9 cellular contexts compared by ENCODE assay signal in genomic region chr1:93816970-93817738, GRCh38.
DNase-seq lines count a peak whose midpoint lies in the region; ATAC-seq and TF ChIP-seq lines count a peak whose summit lies in the region.
"Had no signal": no experiment of that assay in that cellular context is flagged by ENCODE, and none has a peak within 500 bp of the region (broad histone marks: within the 10 kb centered on the region; RNA-seq: fewer than 3 reads in every experiment).

No MANE protein-coding gene starts in this region.

- intact Hi-C loops in A673 (cut with micrococcal nuclease; ENCODE audit: unreplicated experiment) = loop anchor here (10.0 kb wide), 2 partner anchors 382 to 512 kb away; no protein-coding TSS in a partner anchor

- H3K36me3 Mint-ChIP-seq in IgD-negative memory B cell = peaks cover 2% of the 10 kb centered on the region

- no TSS peak for BruUV-seq in A673 (replicated peaks; lab: Mats Ljungman, UMichigan)

- peaks cover 0 to 18% (median 8%) of the 10 kb centered on the region in 3 donors for H3K4me1 Mint-ChIP-seq in IgD-negative memory B cell

- no peaks in the 10 kb centered on the region for H3K36me3 ChIP-seq in A673 (ENCODE audit: insufficient read depth, low read length, poor library complexity, severe bottlenecking)
- H3K36me3 ChIP-seq in liver (ENCODE audit: control insufficient read depth in 4 of 4, insufficient read depth in 3 of 4, low read depth in 1 of 4, low read length in 3 of 4) = no peaks in the 10 kb centered on the region

- ATAC-seq in HG03095 (IDR thresholded peaks at IDR 0.05; ENCODE audit: unreplicated experiment) = no peak

- no peak for TF ChIP-seq CTCF in A673 (conservative IDR thresholded peaks at IDR 0.05; ENCODE audit: low read depth, low read length)
- TF ChIP-seq CTCF in astrocyte of the spinal cord (IDR thresholded peaks at IDR 0.05; ENCODE audit: low read depth, low read length) = no peak
- TF ChIP-seq CTCF in liver (IDR thresholded peaks at IDR 0.05; ENCODE audit: low read depth, low read length, missing input control) = no peak

- H3K27ac ChIP-seq in A673 (ENCODE audit: low read depth, low read length, poor library complexity, severe bottlenecking) (no peak overlapping the region), liver (ENCODE audit: low read depth in 1 of 2, low read length in 2 of 2) (peak overlapping the region; percentile 44 to 53)

- WGBS in liver = 56% methylated on average over 3 of the region's 3 CpGs

- H3K27me3 ChIP-seq in A673 (replicated peaks; ENCODE audit: insufficient read depth, low read depth, low read length, poor library complexity) (no peaks in the 10 kb centered on the region), liver (ENCODE audit: control insufficient read depth in 4 of 4, insufficient read depth in 4 of 4, low read length in 3 of 4) (no peaks in the 10 kb centered on the region)

- DNase-seq in A673 (ENCODE audit: low spot score) = peak; percentile 33
- DNase-seq in astrocyte of the spinal cord (ENCODE audit: low read depth, low spot score) = peak; percentile 35
- no peak for DNase-seq in activated CD8-positive, alpha-beta memory T cell treated with anti-CD3 and anti-CD28 coated beads for 24 hours
- DNase-seq in NCI-H2227 (lab: John Stamatoyannopoulos, UW; ENCODE audit: unreplicated experiment) = no peak
- no peak for DNase-seq in mesenteric fat pad (ENCODE audit: low spot score)
- DNase-seq: activated CD4-positive, CD25-positive, alpha-beta regulatory T cell treated with anti-CD3 and anti-CD28 coated beads, Interleukin-2, amount 50 U/mL, for 72 hours had no signal

- POLR2A ChIA-PET in A673 (lab: Charles Lee; ENCODE audit: low non-redundant PET) = no interaction called here

- H3K9me3 ChIP-seq in A673 (ENCODE audit: low read depth, low read length, poor library complexity, severe bottlenecking) (no peaks in the 10 kb centered on the region), liver (ENCODE audit: control insufficient read depth in 4 of 4, low read length in 3 of 4) (no peaks in the 10 kb centered on the region)

- CTCF ChIA-PET in A673 (lab: Charles Lee) = interaction anchor here (0.7 to 1.4 kb wide), 2 partner anchors 27 to 60 kb away, joined by 3 to 10 read pairs; no protein-coding TSS in a partner anchor

- H3K27ac Mint-ChIP-seq in IgD-negative memory B cell = peak overlapping the region in 2 of 3 donors; percentile 27 to 81

- H3K4me3 ChIP-seq in A673 (ENCODE audit: low read depth, low read length, poor library complexity, severe bottlenecking) = no peak overlapping the region
- H3K4me3 ChIP-seq in astrocyte of the spinal cord (ENCODE audit: low read depth, low read length) = no peak overlapping the region
- H3K4me3 ChIP-seq in liver (ENCODE audit: low read depth in 1 of 3, low read length in 3 of 3) = no peak overlapping the region

- H3K9ac ChIP-seq in liver (ENCODE audit: low read depth in 1 of 2, low read length in 2 of 2) = no peak overlapping the region

- H3K4me1 ChIP-seq in A673 (ENCODE audit: insufficient read depth, low read length, poor library complexity, severe bottlenecking) (peaks cover 18% of the 10 kb centered on the region), liver (ENCODE audit: control insufficient read depth in 4 of 4, insufficient read depth in 4 of 4, low read length in 3 of 4) (peaks cover 0 to 3% (median 0%) of the 10 kb centered on the region in 4 donors)

- H3K4me3 Mint-ChIP-seq in IgD-negative memory B cell = no peak overlapping the region

- no peaks in the 10 kb centered on the region for H3K27me3 Mint-ChIP-seq in IgD-negative memory B cell

- in situ Hi-C loops in astrocyte of the spinal cord (cut with HindIII; ENCODE audit: low sequenced_read_pairs) = no loop called here

- no peaks in the 10 kb centered on the region for H3K9me3 Mint-ChIP-seq in IgD-negative memory B cell

- TF ChIP-seq RAD21 in liver (IDR thresholded peaks at IDR 0.05) = peak; percentile 25 to 54

TF ChIP-seq in liver, 16 proteins besides CTCF, POLR2A, EP300 and RAD21:
- peak; percentile 23 to 32 for TF ChIP-seq GABPA (IDR thresholded peaks at IDR 0.05 in 1 of 2, conservative IDR thresholded peaks at IDR 0.05 in 1 of 2)
- TF ChIP-seq EGR1 (IDR thresholded peaks at IDR 0.05; ENCODE audit: low read depth in 2 of 2) = peak in 1 of 2 donors; percentile 10
- TF ChIP-seq NR2F2 (IDR thresholded peaks at IDR 0.05) = peak; percentile 91
- no peak for TF ChIP-seq FOXA2 (IDR thresholded peaks at IDR 0.05)
- no peak for TF ChIP-seq HNF4G (IDR thresholded peaks at IDR 0.05)
- no peak for TF ChIP-seq ATF3 (IDR thresholded peaks at IDR 0.05)
- TF ChIP-seq RXRA (IDR thresholded peaks at IDR 0.05) = peak; percentile 21 to 22
- TF ChIP-seq HNF4A (conservative IDR thresholded peaks at IDR 0.05) = no peak
- no peak for TF ChIP-seq TAF1 (conservative IDR thresholded peaks at IDR 0.05)
- peak; percentile 52 for TF ChIP-seq SP1 (IDR thresholded peaks at IDR 0.05)
- TF ChIP-seq MAX (IDR thresholded peaks at IDR 0.05) = no peak
- TF ChIP-seq YY1 (IDR thresholded peaks at IDR 0.05) = no peak
- no peak for TF ChIP-seq REST (IDR thresholded peaks at IDR 0.05)
- TF ChIP-seq JUND (IDR thresholded peaks at IDR 0.05) = no peak
- no peak for TF ChIP-seq ZBTB33 (IDR thresholded peaks at IDR 0.05)
- TF ChIP-seq FOXA1 (IDR thresholded peaks at IDR 0.05) = no peak

Comparison
In these comparisons a context has a peak if more than half of its experiments do, and no peak if none do; other contexts are left out.
1. DNase-seq: peak in A673 (single experiment) and astrocyte of the spinal cord (single experiment); none in activated CD8-positive, alpha-beta memory T cell treated with anti-CD3 and anti-CD28 coated beads for 24 hours (single experiment), NCI-H2227 (single experiment) and mesenteric fat pad (single experiment).